ENCODE assay signal across 9 cellular contexts in the genomic region with DNA sequence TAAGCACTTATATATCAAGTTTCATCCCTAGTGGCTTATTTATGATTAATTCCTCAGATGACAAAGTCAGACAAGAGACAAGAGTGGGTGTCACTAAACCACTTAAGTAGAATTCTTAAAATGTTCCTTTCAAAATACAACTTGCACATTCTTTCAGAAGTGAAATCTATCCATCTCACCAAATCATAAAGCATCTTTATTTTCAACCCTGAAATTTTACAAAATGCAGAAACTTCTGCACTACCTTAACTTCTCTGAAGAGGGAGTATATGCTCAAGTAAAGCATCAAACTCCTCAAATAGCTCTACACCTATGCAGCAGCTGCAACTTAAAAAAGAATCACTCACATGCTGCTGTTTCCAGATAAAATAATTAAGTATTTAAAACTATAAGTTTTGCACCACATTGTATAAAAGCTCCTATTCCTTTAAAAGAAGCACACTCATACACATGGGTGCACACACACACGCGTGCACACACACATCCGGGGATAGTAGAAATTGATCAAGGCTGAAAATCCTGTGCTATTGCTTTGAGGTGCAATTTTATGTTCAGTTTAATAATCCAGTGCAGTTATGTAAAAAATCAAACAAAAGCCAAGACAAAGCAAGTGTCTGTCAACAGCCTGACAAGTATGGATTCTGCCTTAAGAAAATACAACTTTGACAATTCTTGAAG.
A peak's percentile ranks its signal among the peaks of the same experiment; 100 is the strongest.
DNase-seq lines count a peak whose midpoint lies in the region; ATAC-seq and TF ChIP-seq lines count a peak whose summit lies in the region.
"Had no signal": no experiment of that assay in that cellular context is flagged by ENCODE, and none has a peak within 500 bp of the region (broad histone marks: within the 10 kb centered on the region; RNA-seq: fewer than 3 reads in every experiment).

No MANE protein-coding gene starts in this region.

- DNase-seq in NCI-H2107 treated with DMSO at 0.1 percent for 48 hours (lab: John Stamatoyannopoulos, UW; ENCODE audit: unreplicated experiment) (peak; percentile 49), NCI-H2107 (lab: John Stamatoyannopoulos, UW) (no peak), RKO (ENCODE audit: low spot score) (peak; percentile 41), glutamatergic neuron (no peak), transverse colon (no peak), NCI-H1930 (lab: John Stamatoyannopoulos, UW) (no peak)
- no peak for DNase-seq in CD4-positive, alpha-beta memory T cell
- DNase-seq: CD4-positive, CD25-positive, alpha-beta regulatory T cell had no signal

- H3K4me3 ChIP-seq in transverse colon = no peak overlapping the region
- no peak overlapping the region for H3K4me3 ChIP-seq in CD4-positive, alpha-beta memory T cell (ENCODE audit: low read length in 2 of 2)

- CTCF ChIA-PET in CD4-positive, alpha-beta memory T cell (lab: Charles Lee; ENCODE audit: partially characterized antibody) = interaction anchor here (1.8 kb wide), 1 partner anchor 11 kb away, joined by 4 read pairs; no protein-coding TSS in a partner anchor

- intact Hi-C loops in transverse colon (cut with DNase I; ENCODE audit: low total_unique reads) = no loop called here
- intact Hi-C loops in CD4-positive, alpha-beta memory T cell (cut with micrococcal nuclease) = no loop called here

- TF ChIP-seq CTCF in glutamatergic neuron (IDR thresholded peaks at IDR 0.05; ENCODE audit: partially characterized antibody, unreplicated experiment) (peak; percentile 62), transverse colon (IDR thresholded peaks at IDR 0.05) (peak in 4 of 5 experiments; percentile 23 to 45 (median 36))

- no peaks in the 10 kb centered on the region for H3K36me3 ChIP-seq in transverse colon
- H3K36me3 ChIP-seq in CD4-positive, alpha-beta memory T cell (ENCODE audit: insufficient read depth, low read length) = no peaks in the 10 kb centered on the region

- TF ChIP-seq POLR2A in transverse colon (IDR thresholded peaks at IDR 0.05) = no peak

- H3K27me3 ChIP-seq in transverse colon = no peaks in the 10 kb centered on the region
- H3K27me3 ChIP-seq in CD4-positive, alpha-beta memory T cell (ENCODE audit: insufficient read depth, low read length) = no peaks in the 10 kb centered on the region

- no peak overlapping the region for H3K4me3 Mint-ChIP-seq in glutamatergic neuron (ENCODE audit: unreplicated experiment)
- H3K4me3 Mint-ChIP-seq in CD4-positive, alpha-beta memory T cell = no peak overlapping the region
- H3K4me3 Mint-ChIP-seq: CD4-positive, CD25-positive, alpha-beta regulatory T cell had no signal

- no peaks in the 10 kb centered on the region for H3K36me3 Mint-ChIP-seq in glutamatergic neuron (ENCODE audit: unreplicated experiment)
- no peaks in the 10 kb centered on the region for H3K36me3 Mint-ChIP-seq in CD4-positive, alpha-beta memory T cell
- H3K36me3 Mint-ChIP-seq: CD4-positive, CD25-positive, alpha-beta regulatory T cell had no signal

- peaks cover 25% of the 10 kb centered on the region for H3K4me1 Mint-ChIP-seq in glutamatergic neuron (ENCODE audit: low read depth, unreplicated experiment)
- H3K4me1 Mint-ChIP-seq in CD4-positive, alpha-beta memory T cell = no peaks in the 10 kb centered on the region
- H3K4me1 Mint-ChIP-seq: CD4-positive, CD25-positive, alpha-beta regulatory T cell had no signal

- H3K27ac Mint-ChIP-seq in glutamatergic neuron (ENCODE audit: unreplicated experiment) = no peak overlapping the region
- H3K27ac Mint-ChIP-seq in CD4-positive, alpha-beta memory T cell = no peak overlapping the region
- H3K27ac Mint-ChIP-seq: CD4-positive, CD25-positive, alpha-beta regulatory T cell had no signal

- H3K9me3 ChIP-seq in transverse colon = no peaks in the 10 kb centered on the region
- no peaks in the 10 kb centered on the region for H3K9me3 ChIP-seq in CD4-positive, alpha-beta memory T cell (ENCODE audit: control insufficient read depth in 1 of 2, low read length in 2 of 2)

- TF ChIP-seq EP300 in transverse colon (IDR thresholded peaks at IDR 0.05; ENCODE audit: low read depth) = no peak

- H3K27me3 Mint-ChIP-seq in glutamatergic neuron (ENCODE audit: unreplicated experiment) = no peaks in the 10 kb centered on the region
- H3K27me3 Mint-ChIP-seq in CD4-positive, alpha-beta memory T cell = no peaks in the 10 kb centered on the region
- H3K27me3 Mint-ChIP-seq: CD4-positive, CD25-positive, alpha-beta regulatory T cell had no signal

- ATAC-seq in HG03066 (IDR thresholded peaks at IDR 0.05; ENCODE audit: low read depth, unreplicated experiment) = peak; percentile 73

- no peaks in the 10 kb centered on the region for H3K9me3 Mint-ChIP-seq in glutamatergic neuron (ENCODE audit: unreplicated experiment)
- peaks cover 0 to 2% (median 0%) of the 10 kb centered on the region in 8 donors for H3K9me3 Mint-ChIP-seq in CD4-positive, alpha-beta memory T cell

- in situ Hi-C loops in transverse colon (cut with MboI; ENCODE audit: low pct_ligation_motif_present in 1 of 4, low pct_unique_long_range_greater_than_20kb in 1 of 4, low sequenced_read_pairs in 3 of 4) = loop anchor here in 1 of 4 donors (25.0 kb wide), 1 partner anchor 244 kb away; a partner anchor contains a TSS

- POLR2A ChIA-PET in CD4-positive, alpha-beta memory T cell (lab: Charles Lee; ENCODE audit: partially characterized antibody) = no interaction called here

- H3K4me1 ChIP-seq in transverse colon = peaks cover 0 to 10% (median 2%) of the 10 kb centered on the region in 4 donors
- no peaks in the 10 kb centered on the region for H3K4me1 ChIP-seq in CD4-positive, alpha-beta memory T cell (ENCODE audit: insufficient read depth, low read length)

- 88 to 100% methylated on average over 3 of the region's 3 CpGs for WGBS in transverse colon (ENCODE audit: low coverage in 1 of 2), 2 donors

- no peak overlapping the region for H3K27ac ChIP-seq in transverse colon
- H3K27ac ChIP-seq in CD4-positive, alpha-beta memory T cell (ENCODE audit: low read depth, low read length) = no peak overlapping the region

Comparison
In these comparisons a context has a peak if more than half of its experiments do, and no peak if none do; other contexts are left out.
1. DNase-seq: peak in NCI-H2107 treated with DMSO at 0.1 percent for 48 hours (single experiment) and RKO (single experiment); none in NCI-H2107 (single experiment), glutamatergic neuron (single experiment), transverse colon (single experiment), CD4-positive, alpha-beta memory T cell (0 of 5) and NCI-H1930 (0 of 2).